Comparison of ENCODE assay signal across 8 cellular contexts in the genomic region with DNA sequence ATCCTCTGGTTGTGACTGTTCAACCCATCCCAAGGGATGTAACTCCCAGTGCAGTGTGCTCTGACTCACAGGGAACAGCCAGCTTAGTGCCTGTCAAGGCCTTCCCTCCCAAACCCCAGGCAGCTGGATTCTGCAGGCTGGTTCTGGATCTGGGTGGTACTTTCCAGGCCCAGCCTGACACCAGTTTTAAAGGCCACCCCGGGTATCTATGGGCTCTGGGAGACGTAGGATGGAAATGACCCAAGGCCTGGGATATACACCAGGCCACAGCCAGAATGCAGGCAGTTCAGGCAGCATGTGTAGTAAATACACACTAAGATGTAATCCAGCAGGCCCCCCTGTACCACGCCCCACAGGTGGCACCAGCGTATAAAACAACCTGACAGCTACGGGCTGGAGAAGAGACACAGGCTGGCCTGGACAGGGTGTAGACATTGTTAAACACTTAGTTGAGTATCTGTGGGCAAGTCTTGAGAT.
A peak's percentile ranks its signal among the peaks of the same experiment; 100 is the strongest.
DNase-seq lines count a peak whose midpoint lies in the region; ATAC-seq, FAIRE-seq and TF ChIP-seq lines count a peak whose summit lies in the region.

No MANE protein-coding gene starts in this region.

- H3K27ac Mint-ChIP-seq in activated CD4-positive, alpha-beta T cell treated with anti-CD3 and anti-CD28 coated beads for 36 hours = peak overlapping the region; percentile 91
- H3K27ac Mint-ChIP-seq in T-helper 1 cell treated with Interleukin-12 subunit alpha and Interleukin-12 subunit beta and Interleukin-4 antibody, amounts not matched to agents 30 μg/mL and 1 μg/mL, for 36 hours = peak overlapping the region; percentile 98

- peak; percentile 58 for DNase-seq in activated CD4-positive, alpha-beta T cell treated with anti-CD3 and anti-CD28 coated beads for 36 hours
- DNase-seq in activated CD4-positive, alpha-beta T cell treated with anti-CD3 and anti-CD28 coated beads for 1 hour = no peak
- DNase-seq in effector CD4-positive, alpha-beta T cell = peak; percentile 3
- DNase-seq in frontal cortex (ENCODE audit: low spot score in 2 of 2) (no peak), HEK293T (ENCODE audit: extremely low spot score) (no peak)

- POLR2A ChIA-PET in activated CD4-positive, alpha-beta T cell treated with anti-CD3 and anti-CD28 coated beads for 36 hours (lab: Charles Lee) = no interaction called here
- POLR2A ChIA-PET in HEK293T (lab: Yijun Ruan, JAX) = no interaction called here

- H3K9me3 Mint-ChIP-seq in activated CD4-positive, alpha-beta T cell treated with anti-CD3 and anti-CD28 coated beads for 36 hours (ENCODE audit: low read depth) = no peaks in the 10 kb centered on the region
- no peaks in the 10 kb centered on the region for H3K9me3 Mint-ChIP-seq in T-helper 1 cell treated with Interleukin-12 subunit alpha and Interleukin-12 subunit beta and Interleukin-4 antibody, amounts not matched to agents 30 μg/mL and 1 μg/mL, for 36 hours

- H3K4me3 Mint-ChIP-seq in activated CD4-positive, alpha-beta T cell treated with anti-CD3 and anti-CD28 coated beads for 36 hours = peak overlapping the region; percentile 49
- peak overlapping the region; percentile 73 for H3K4me3 Mint-ChIP-seq in T-helper 1 cell treated with Interleukin-12 subunit alpha and Interleukin-12 subunit beta and Interleukin-4 antibody, amounts not matched to agents 30 μg/mL and 1 μg/mL, for 36 hours

- intact Hi-C loops in activated CD4-positive, alpha-beta T cell treated with anti-CD3 and anti-CD28 coated beads for 36 hours (cut with DNase I, micrococcal nuclease) = loop anchor here (1.0 to 5.0 kb wide), 7 partner anchors 34 to 220 kb away; a partner anchor contains a TSS

- FAIRE-seq in frontal cortex (lab: Jason Lieb, UNC) = no peak

- H3K27ac ChIP-seq in skin epidermis = peak overlapping the region in 16 of 21 experiments; percentile 2 to 86 (median 60)

- no peaks in the 10 kb centered on the region for H3K27me3 Mint-ChIP-seq in activated CD4-positive, alpha-beta T cell treated with anti-CD3 and anti-CD28 coated beads for 36 hours
- no peaks in the 10 kb centered on the region for H3K27me3 Mint-ChIP-seq in T-helper 1 cell treated with Interleukin-12 subunit alpha and Interleukin-12 subunit beta and Interleukin-4 antibody, amounts not matched to agents 30 μg/mL and 1 μg/mL, for 36 hours (ENCODE audit: low read depth)

- H3K4me3 ChIP-seq in skin epidermis = no peak overlapping the region

- CTCF ChIA-PET in activated CD4-positive, alpha-beta T cell treated with anti-CD3 and anti-CD28 coated beads for 36 hours (lab: Charles Lee) = interaction anchor here (0.5 to 3.3 kb wide), 5 partner anchors 9 to 181 kb away, joined by 3 to 15 read pairs (median 4); no protein-coding TSS in a partner anchor
- CTCF ChIA-PET in HEK293T (lab: Yijun Ruan, JAX) = no interaction called here

- H3K4me1 Mint-ChIP-seq in activated CD4-positive, alpha-beta T cell treated with anti-CD3 and anti-CD28 coated beads for 36 hours = peaks cover 53% of the 10 kb centered on the region
- peaks cover 43% of the 10 kb centered on the region for H3K4me1 Mint-ChIP-seq in T-helper 1 cell treated with Interleukin-12 subunit alpha and Interleukin-12 subunit beta and Interleukin-4 antibody, amounts not matched to agents 30 μg/mL and 1 μg/mL, for 36 hours (ENCODE audit: low read depth)

- peak; percentile 67 for ATAC-seq in activated CD4-positive, alpha-beta T cell treated with anti-CD3 and anti-CD28 coated beads for 36 hours
- peak; percentile 34 for ATAC-seq in HG03095 (IDR thresholded peaks at IDR 0.05; ENCODE audit: unreplicated experiment)

- no peaks in the 10 kb centered on the region for H3K36me3 Mint-ChIP-seq in activated CD4-positive, alpha-beta T cell treated with anti-CD3 and anti-CD28 coated beads for 36 hours (ENCODE audit: low read depth)
- H3K36me3 Mint-ChIP-seq in T-helper 1 cell treated with Interleukin-12 subunit alpha and Interleukin-12 subunit beta and Interleukin-4 antibody, amounts not matched to agents 30 μg/mL and 1 μg/mL, for 36 hours (ENCODE audit: low read depth) = no peaks in the 10 kb centered on the region

TF ChIP-seq in HEK293T, 16 proteins besides CTCF, POLR2A, EP300 and RAD21:
- TF ChIP-seq HDGF (IDR thresholded peaks at IDR 0.05; ENCODE audit: borderline replicate concordance) (no peak), ELF4 (IDR thresholded peaks at IDR 0.05) (no peak), FOXM1 (IDR thresholded peaks at IDR 0.05; ENCODE audit: borderline replicate concordance) (no peak), LEF1 (IDR thresholded peaks at IDR 0.05; ENCODE audit: borderline replicate concordance) (no peak), FOXA1 (IDR thresholded peaks at IDR 0.05) (no peak), SP1 (IDR thresholded peaks at IDR 0.05) (no peak), L3MBTL2 (conservative IDR thresholded peaks at IDR 0.05) (no peak), ZNF384 (IDR thresholded peaks at IDR 0.05) (no peak), SUZ12 (IDR thresholded peaks at IDR 0.05) (no peak), TARDBP (IDR thresholded peaks at IDR 0.05) (no peak), NFRKB (IDR thresholded peaks at IDR 0.05) (no peak), ARNT (IDR thresholded peaks at IDR 0.05) (no peak), FOXK2 (IDR thresholded peaks at IDR 0.05) (no peak), BHLHE40 (IDR thresholded peaks at IDR 0.05; ENCODE audit: borderline replicate concordance) (no peak), CTBP1 (IDR thresholded peaks at IDR 0.05; ENCODE audit: borderline replicate concordance) (no peak)
- TF ChIP-seq, protein P1, sequence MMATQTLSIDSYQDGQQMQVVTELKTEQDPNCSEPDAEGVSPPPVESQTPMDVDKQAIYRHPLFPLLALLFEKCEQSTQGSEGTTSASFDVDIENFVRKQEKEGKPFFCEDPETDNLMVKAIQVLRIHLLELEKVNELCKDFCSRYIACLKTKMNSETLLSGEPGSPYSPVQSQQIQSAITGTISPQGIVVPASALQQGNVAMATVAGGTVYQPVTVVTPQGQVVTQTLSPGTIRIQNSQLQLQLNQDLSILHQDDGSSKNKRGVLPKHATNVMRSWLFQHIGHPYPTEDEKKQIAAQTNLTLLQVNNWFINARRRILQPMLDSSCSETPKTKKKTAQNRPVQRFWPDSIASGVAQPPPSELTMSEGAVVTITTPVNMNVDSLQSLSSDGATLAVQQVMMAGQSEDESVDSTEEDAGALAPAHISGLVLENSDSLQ (IDR thresholded peaks at IDR 0.05) = no peak

Comparison
In these comparisons a context has a peak if more than half of its experiments do, and no peak if none do; other contexts are left out.
1. DNase-seq: peak in activated CD4-positive, alpha-beta T cell treated with anti-CD3 and anti-CD28 coated beads for 36 hours (single experiment) and effector CD4-positive, alpha-beta T cell (single experiment); none in activated CD4-positive, alpha-beta T cell treated with anti-CD3 and anti-CD28 coated beads for 1 hour (single experiment), frontal cortex (0 of 2) and HEK293T (single experiment).